1 cellular context compared by ENCODE assay signal in the genomic region with DNA sequence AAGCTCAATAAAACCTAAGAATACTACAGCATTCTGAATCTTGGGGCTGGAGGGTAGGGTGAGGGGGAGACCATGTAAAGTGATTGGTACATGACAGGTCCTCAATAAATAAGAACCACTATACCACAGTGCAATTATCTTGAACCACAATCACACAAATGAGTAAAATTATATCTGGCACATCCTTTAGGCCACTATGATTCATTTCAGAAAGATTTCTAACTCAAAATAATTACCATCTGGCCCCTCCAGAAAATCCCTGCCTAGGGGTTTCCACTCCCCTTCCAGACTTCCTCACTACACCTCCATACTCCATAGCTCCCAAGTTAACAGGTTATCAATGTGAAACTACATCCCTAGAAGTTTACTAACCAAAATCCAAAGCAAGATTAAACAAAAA.
TF ChIP-seq lines count a peak whose summit lies in the region.

No MANE protein-coding gene starts in this region.

TF ChIP-seq in IMR-90, 13 proteins besides CTCF, POLR2A, EP300 and RAD21 (continued from another document):
- TF ChIP-seq, protein P1, sequence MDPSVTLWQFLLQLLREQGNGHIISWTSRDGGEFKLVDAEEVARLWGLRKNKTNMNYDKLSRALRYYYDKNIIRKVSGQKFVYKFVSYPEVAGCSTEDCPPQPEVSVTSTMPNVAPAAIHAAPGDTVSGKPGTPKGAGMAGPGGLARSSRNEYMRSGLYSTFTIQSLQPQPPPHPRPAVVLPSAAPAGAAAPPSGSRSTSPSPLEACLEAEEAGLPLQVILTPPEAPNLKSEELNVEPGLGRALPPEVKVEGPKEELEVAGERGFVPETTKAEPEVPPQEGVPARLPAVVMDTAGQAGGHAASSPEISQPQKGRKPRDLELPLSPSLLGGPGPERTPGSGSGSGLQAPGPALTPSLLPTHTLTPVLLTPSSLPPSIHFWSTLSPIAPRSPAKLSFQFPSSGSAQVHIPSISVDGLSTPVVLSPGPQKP (IDR thresholded peaks at IDR 0.05; ENCODE audit: borderline replicate concordance, low read depth, low read length) = no peak
- TF ChIP-seq CEBPB (IDR thresholded peaks at IDR 0.05; ENCODE audit: low read depth, low read length) = no peak
- TF ChIP-seq MXI1 (IDR thresholded peaks at IDR 0.05; ENCODE audit: borderline replicate concordance, low read depth, low read length) = no peak
- TF ChIP-seq RFX5 (IDR thresholded peaks at IDR 0.05; ENCODE audit: low read depth, low read length) = no peak
